In the genomic region with DNA sequence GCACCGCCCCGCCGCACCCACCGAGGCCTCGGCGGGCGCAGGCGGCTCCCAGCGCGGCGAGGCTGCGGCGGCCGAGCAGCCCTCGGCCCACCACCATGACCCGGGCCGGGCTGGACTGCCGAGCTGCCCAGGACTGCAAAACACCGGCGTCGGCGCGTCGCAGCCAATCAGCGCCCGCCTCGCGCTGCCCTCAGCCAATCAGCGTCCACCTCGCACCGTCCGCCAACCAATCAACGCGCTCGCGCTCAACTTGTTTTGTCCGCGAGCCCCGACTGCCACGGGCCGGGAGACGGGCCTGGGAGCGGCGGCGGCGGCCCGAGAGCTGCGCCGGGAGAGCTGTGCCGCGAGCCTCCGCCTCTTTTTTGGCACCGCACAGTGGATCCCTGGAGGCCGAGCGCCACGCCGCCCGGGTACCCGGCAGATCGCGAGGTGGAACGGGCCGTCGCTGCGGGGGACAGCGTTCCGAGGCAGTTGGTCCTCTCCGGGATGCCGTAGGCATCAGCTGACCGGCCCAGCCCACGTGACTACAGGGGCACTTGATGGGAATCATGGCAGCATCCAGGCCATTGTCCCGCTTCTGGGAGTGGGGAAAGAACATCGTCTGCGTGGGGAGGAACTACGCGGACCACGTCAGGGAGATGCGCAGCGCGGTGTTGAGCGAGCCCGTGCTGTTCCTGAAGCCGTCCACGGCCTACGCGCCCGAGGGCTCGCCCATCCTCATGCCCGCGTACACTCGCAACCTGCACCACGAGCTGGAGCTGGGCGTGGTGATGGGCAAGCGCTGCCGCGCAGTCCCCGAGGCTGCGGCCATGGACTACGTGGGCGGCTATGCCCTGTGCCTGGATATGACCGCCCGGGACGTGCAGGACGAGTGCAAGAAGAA, we compare ENCODE assay signal across 1 cellular context.
TF ChIP-seq lines count a peak whose summit lies in the region.

FAHD1 (plus strand) TSS at position 516 of the 883 bp plus-strand sequence; CDS start at position 549, 33 bp downstream.
HAGH (minus strand) TSS at position 135 of the 883 bp plus-strand sequence; CDS start at position 97, 38 bp downstream.

TF ChIP-seq in HepG2, 621 proteins besides CTCF, POLR2A, EP300 and RAD21 (continued from another document and continues in another):
- peak; percentile 43 for TF ChIP-seq ZNF142 (CRISPR knock-in tag; IDR thresholded peaks at IDR 0.05)
- peak; percentile 96 for TF ChIP-seq KAT8 (CRISPR knock-in tag; IDR thresholded peaks at IDR 0.05)
- 0 out of 2 replicates have a peak, but pooled peaks have one; percentile 57 for TF ChIP-seq ZNF670 (CRISPR knock-in tag; IDR thresholded peaks at IDR 0.05; ENCODE audit: borderline replicate concordance)
- no peak for TF ChIP-seq ZNF432 (CRISPR knock-in tag; IDR thresholded peaks at IDR 0.05; ENCODE audit: borderline replicate concordance)
- no peak for TF ChIP-seq TIGD3 (CRISPR knock-in tag; IDR thresholded peaks at IDR 0.05; ENCODE audit: borderline replicate concordance)
- peak; percentile 62 for TF ChIP-seq SMYD3 (CRISPR knock-in tag; IDR thresholded peaks at IDR 0.05)
- TF ChIP-seq EED (CRISPR knock-in tag; IDR thresholded peaks at IDR 0.05) = peak; percentile 93; the same call in 1 of the 2 replicates
- no peak for TF ChIP-seq POLR2AphosphoS2 (IDR thresholded peaks at IDR 0.05; ENCODE audit: low read depth, low read length)
- TF ChIP-seq TERF1 (CRISPR knock-in tag; IDR thresholded peaks at IDR 0.05) = no peak; the same call in 1 of the 2 replicates
- no peak for TF ChIP-seq PCBP2 (optimal IDR thresholded peaks at IDR 0.05; ENCODE audit: low read depth, low read length, poor library complexity, severe bottlenecking)
- peak; percentile 66 for TF ChIP-seq HOXA5 (CRISPR knock-in tag; IDR thresholded peaks at IDR 0.05)
- TF ChIP-seq ZNF501 (CRISPR knock-in tag; IDR thresholded peaks at IDR 0.05) = peak; percentile 92
- TF ChIP-seq ZFP90 (CRISPR knock-in tag; IDR thresholded peaks at IDR 0.05; ENCODE audit: borderline replicate concordance) = peak; percentile 32; the same call in 1 of the 2 replicates
- peak; percentile 96 for TF ChIP-seq ZNF788 (CRISPR knock-in tag; IDR thresholded peaks at IDR 0.05; ENCODE audit: borderline replicate concordance)
- TF ChIP-seq THYN1 (CRISPR knock-in tag; IDR thresholded peaks at IDR 0.05; ENCODE audit: borderline replicate concordance, low read depth) = no peak
- TF ChIP-seq TP53 (CRISPR knock-in tag; conservative IDR thresholded peaks at IDR 0.05) = no peak
- TF ChIP-seq ZNF768 (CRISPR knock-in tag; IDR thresholded peaks at IDR 0.05) = peak; percentile 70; the same call in 1 of the 2 replicates
- TF ChIP-seq ZBED4 (CRISPR knock-in tag; IDR thresholded peaks at IDR 0.05; ENCODE audit: borderline replicate concordance) = peak; percentile 84; the same call in 1 of the 2 replicates
- TF ChIP-seq ZSCAN5A (CRISPR knock-in tag; IDR thresholded peaks at IDR 0.05; ENCODE audit: borderline replicate concordance) = no peak
- TF ChIP-seq THAP11 (CRISPR knock-in tag; IDR thresholded peaks at IDR 0.05) = peak; percentile 91
- peak; percentile 55; the same call in 1 of the 2 replicates for TF ChIP-seq ZFP36L1 (CRISPR knock-in tag; IDR thresholded peaks at IDR 0.05)
- TF ChIP-seq ZNF547 (CRISPR knock-in tag; IDR thresholded peaks at IDR 0.05) = peak; percentile 89; the same call in 1 of the 2 replicates
- peak; percentile 97 for TF ChIP-seq YEATS4 (CRISPR knock-in tag; IDR thresholded peaks at IDR 0.05; ENCODE audit: borderline replicate concordance)
- peak; percentile 63; the same call in 1 of the 2 replicates for TF ChIP-seq MIER3 (CRISPR knock-in tag; IDR thresholded peaks at IDR 0.05; ENCODE audit: borderline replicate concordance)
- peak; percentile 86 for TF ChIP-seq SMAD3 (CRISPR knock-in tag; IDR thresholded peaks at IDR 0.05)
- TF ChIP-seq, protein P1, sequence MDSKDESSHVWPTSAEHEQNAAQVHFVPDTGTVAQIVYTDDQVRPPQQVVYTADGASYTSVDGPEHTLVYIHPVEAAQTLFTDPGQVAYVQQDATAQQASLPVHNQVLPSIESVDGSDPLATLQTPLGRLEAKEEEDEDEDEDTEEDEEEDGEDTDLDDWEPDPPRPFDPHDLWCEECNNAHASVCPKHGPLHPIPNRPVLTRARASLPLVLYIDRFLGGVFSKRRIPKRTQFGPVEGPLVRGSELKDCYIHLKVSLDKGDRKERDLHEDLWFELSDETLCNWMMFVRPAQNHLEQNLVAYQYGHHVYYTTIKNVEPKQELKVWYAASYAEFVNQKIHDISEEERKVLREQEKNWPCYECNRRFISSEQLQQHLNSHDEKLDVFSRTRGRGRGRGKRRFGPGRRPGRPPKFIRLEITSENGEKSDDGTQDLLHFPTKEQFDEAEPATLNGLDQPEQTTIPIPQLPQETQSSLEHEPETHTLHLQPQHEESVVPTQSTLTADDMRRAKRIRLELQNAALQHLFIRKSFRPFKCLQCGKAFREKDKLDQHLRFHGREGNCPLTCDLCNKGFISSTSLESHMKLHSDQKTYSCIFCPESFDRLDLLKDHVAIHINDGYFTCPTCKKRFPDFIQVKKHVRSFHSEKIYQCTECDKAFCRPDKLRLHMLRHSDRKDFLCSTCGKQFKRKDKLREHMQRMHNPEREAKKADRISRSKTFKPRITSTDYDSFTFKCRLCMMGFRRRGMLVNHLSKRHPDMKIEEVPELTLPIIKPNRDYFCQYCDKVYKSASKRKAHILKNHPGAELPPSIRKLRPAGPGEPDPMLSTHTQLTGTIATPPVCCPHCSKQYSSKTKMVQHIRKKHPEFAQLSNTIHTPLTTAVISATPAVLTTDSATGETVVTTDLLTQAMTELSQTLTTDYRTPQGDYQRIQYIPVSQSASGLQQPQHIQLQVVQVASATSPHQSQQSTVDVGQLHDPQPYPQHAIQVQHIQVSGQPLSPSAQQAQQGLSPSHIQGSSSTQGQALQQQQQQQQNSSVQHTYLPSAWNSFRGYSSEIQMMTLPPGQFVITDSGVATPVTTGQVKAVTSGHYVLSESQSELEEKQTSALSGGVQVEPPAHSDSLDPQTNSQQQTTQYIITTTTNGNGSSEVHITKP (CRISPR knock-in tag; IDR thresholded peaks at IDR 0.05; ENCODE audit: low read depth) = peak; percentile 62; the same call in 1 of the 2 replicates
- TF ChIP-seq SMAD1 (CRISPR knock-in tag; IDR thresholded peaks at IDR 0.05; ENCODE audit: borderline replicate concordance, low read depth) = no peak
- peak; percentile 79 for TF ChIP-seq TFDP2 (CRISPR knock-in tag; IDR thresholded peaks at IDR 0.05)
- TF ChIP-seq E2F1 (CRISPR knock-in tag; IDR thresholded peaks at IDR 0.05) = peak; percentile 59; the same call in 1 of the 2 replicates
- TF ChIP-seq ZNF225 (CRISPR knock-in tag; IDR thresholded peaks at IDR 0.05) = peak; percentile 93; the same call in 1 of the 2 replicates
- TF ChIP-seq ZNF782 (CRISPR knock-in tag; IDR thresholded peaks at IDR 0.05; ENCODE audit: borderline replicate concordance) = no peak; the same call in none of the 2 replicates
